9 cellular contexts compared by ENCODE assay signal in the genomic region with DNA sequence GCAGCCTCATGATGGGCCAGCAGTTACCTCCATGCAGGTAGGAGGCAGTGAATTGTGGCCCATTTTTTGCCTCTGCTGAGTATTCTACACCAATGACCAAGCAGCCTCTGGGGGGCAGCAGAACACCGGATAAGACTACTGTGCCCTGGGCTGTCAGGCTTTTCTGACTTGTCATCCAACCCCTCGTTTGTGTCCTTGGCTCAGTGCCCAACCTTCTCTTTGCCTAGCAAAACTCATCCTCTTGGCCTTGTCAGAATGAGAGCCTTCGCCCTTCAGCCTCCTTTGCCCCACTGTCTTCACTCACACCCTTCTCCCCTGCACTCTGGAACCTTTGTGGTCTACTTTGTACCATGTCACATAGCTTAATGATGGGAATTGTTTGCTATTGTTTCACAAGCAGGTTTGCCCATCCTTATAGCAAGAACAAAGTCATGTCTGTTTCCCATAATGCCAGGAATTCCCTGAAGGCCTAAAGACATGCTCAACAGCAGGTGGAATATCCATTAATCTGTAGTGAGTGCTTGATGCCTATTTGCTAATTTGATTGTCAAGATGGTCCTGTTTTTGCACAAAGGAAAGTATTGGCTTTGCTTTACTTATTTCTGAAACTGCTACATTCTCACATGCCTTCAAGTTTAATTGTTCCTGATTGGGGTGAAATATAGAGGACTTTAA.
A peak's percentile ranks its signal among the peaks of the same experiment; 100 is the strongest.
DNase-seq lines count a peak whose midpoint lies in the region; ATAC-seq and TF ChIP-seq lines count a peak whose summit lies in the region.
"Had no signal": no experiment of that assay in that cellular context is flagged by ENCODE, and none has a peak within 500 bp of the region (broad histone marks: within the 10 kb centered on the region; RNA-seq: fewer than 3 reads in every experiment).

No MANE protein-coding gene starts in this region.

- H3K4me1 Mint-ChIP-seq in activated CD8-positive, alpha-beta memory T cell treated with anti-CD3 and anti-CD28 coated beads, Interleukin-2, amount 10 ng/mL, durations not matched to agents 7 days and 5 days: peaks cover 10% of the 10 kb centered on the region
- peaks cover 4% of the 10 kb centered on the region for H3K4me1 Mint-ChIP-seq in stimulated activated effector memory CD8-positive, alpha-beta T cell treated with anti-CD3 and anti-CD28 coated beads, Interleukin-12 subunit alpha, Interleukin-12 subunit beta, amount 100 ng/mL, for 72 hours

- H3K27me3 Mint-ChIP-seq in activated CD8-positive, alpha-beta memory T cell treated with anti-CD3 and anti-CD28 coated beads, Interleukin-2, amount 10 ng/mL, durations not matched to agents 7 days and 5 days: no peaks in the 10 kb centered on the region

- no peaks in the 10 kb centered on the region for H3K36me3 Mint-ChIP-seq in activated CD8-positive, alpha-beta memory T cell treated with anti-CD3 and anti-CD28 coated beads, Interleukin-2, amount 10 ng/mL, durations not matched to agents 7 days and 5 days
- H3K36me3 Mint-ChIP-seq in stimulated activated effector memory CD8-positive, alpha-beta T cell treated with anti-CD3 and anti-CD28 coated beads, Interleukin-12 subunit alpha, Interleukin-12 subunit beta, amount 100 ng/mL, for 72 hours: no peaks in the 10 kb centered on the region

- H3K4me3 Mint-ChIP-seq in activated CD8-positive, alpha-beta memory T cell treated with anti-CD3 and anti-CD28 coated beads, Interleukin-2, amount 10 ng/mL, durations not matched to agents 7 days and 5 days: no peak overlapping the region
- H3K4me3 Mint-ChIP-seq in stimulated activated effector memory CD8-positive, alpha-beta T cell treated with anti-CD3 and anti-CD28 coated beads, Interleukin-12 subunit alpha, Interleukin-12 subunit beta, amount 100 ng/mL, for 72 hours: no peak overlapping the region
- H3K4me3 Mint-ChIP-seq: T-helper 1 cell treated with Interleukin-12 subunit alpha and Interleukin-12 subunit beta and Interleukin-4 antibody, amounts not matched to agents 30 μg/mL and 1 μg/mL, for 36 hours had no signal

- no peaks in the 10 kb centered on the region for H3K9me3 Mint-ChIP-seq in activated CD8-positive, alpha-beta memory T cell treated with anti-CD3 and anti-CD28 coated beads, Interleukin-2, amount 10 ng/mL, durations not matched to agents 7 days and 5 days (ENCODE audit: low read depth)
- peaks cover 2% of the 10 kb centered on the region for H3K9me3 Mint-ChIP-seq in stimulated activated effector memory CD8-positive, alpha-beta T cell treated with anti-CD3 and anti-CD28 coated beads, Interleukin-12 subunit alpha, Interleukin-12 subunit beta, amount 100 ng/mL, for 72 hours
- H3K9me3 Mint-ChIP-seq: T-helper 1 cell treated with Interleukin-12 subunit alpha and Interleukin-12 subunit beta and Interleukin-4 antibody, amounts not matched to agents 30 μg/mL and 1 μg/mL, for 36 hours had no signal

- CTCF ChIA-PET in activated CD8-positive, alpha-beta memory T cell treated with anti-CD3 and anti-CD28 coated beads, Interleukin-2, amount 10 ng/mL, durations not matched to agents 7 days and 5 days (lab: Charles Lee): interaction anchor here (0.7 to 7.4 kb wide), 5 partner anchors 136 to 549 kb away, joined by 3 to 69 read pairs (median 3); a partner anchor contains a TSS

- peak; percentile 77 for TF ChIP-seq CTCF in epithelial cell of esophagus (IDR thresholded peaks at IDR 0.05; ENCODE audit: insufficient read depth, low read depth, low read length, missing control alignments)

- no peak overlapping the region for H3K27ac Mint-ChIP-seq in activated CD8-positive, alpha-beta memory T cell treated with anti-CD3 and anti-CD28 coated beads, Interleukin-2, amount 10 ng/mL, durations not matched to agents 7 days and 5 days
- no peak overlapping the region for H3K27ac Mint-ChIP-seq in stimulated activated effector memory CD8-positive, alpha-beta T cell treated with anti-CD3 and anti-CD28 coated beads, Interleukin-12 subunit alpha, Interleukin-12 subunit beta, amount 100 ng/mL, for 72 hours
- H3K27ac Mint-ChIP-seq: T-helper 1 cell treated with Interleukin-12 subunit alpha and Interleukin-12 subunit beta and Interleukin-4 antibody, amounts not matched to agents 30 μg/mL and 1 μg/mL, for 36 hours had no signal

- peak; percentile 96 for DNase-seq in COLO829 (ENCODE audit: low spot score)
- DNase-seq in HuH-7.5 (ENCODE audit: low spot score): peak; percentile 22
- peak; percentile 33 for DNase-seq in NOMO-1 treated with dmso at 0.1 percent for 144 hours (lab: John Stamatoyannopoulos, UW; ENCODE audit: unreplicated experiment)
- peak; percentile 86 for DNase-seq in activated CD8-positive, alpha-beta memory T cell treated with anti-CD3 and anti-CD28 coated beads, Interleukin-2, amount 10 ng/mL, durations not matched to agents 7 days and 5 days
- peak; percentile 86 for DNase-seq in epithelial cell of esophagus (ENCODE audit: low read depth)
- peak; percentile 92 for DNase-seq in myocyte (ENCODE audit: low read depth)
- DNase-seq in stimulated activated effector memory CD8-positive, alpha-beta T cell treated with anti-CD3 and anti-CD28 coated beads, Interleukin-12 subunit alpha, Interleukin-12 subunit beta, amount 100 ng/mL, for 72 hours (ENCODE audit: low spot score in 2 of 2): peak; percentile 42 to 86

- peak; percentile 81 for ATAC-seq in GM21390 (IDR thresholded peaks at IDR 0.05; ENCODE audit: unreplicated experiment)
- ATAC-seq in activated CD8-positive, alpha-beta memory T cell treated with anti-CD3 and anti-CD28 coated beads, Interleukin-2, amount 10 ng/mL, durations not matched to agents 7 days and 5 days: peak; percentile 90
- ATAC-seq in stimulated activated effector memory CD8-positive, alpha-beta T cell treated with anti-CD3 and anti-CD28 coated beads, Interleukin-12 subunit alpha, Interleukin-12 subunit beta, amount 100 ng/mL, for 72 hours: peak; percentile 90

- no peak overlapping the region for H3K4me3 ChIP-seq in epithelial cell of esophagus (ENCODE audit: low read length)

Comparison
In these comparisons a context has a peak if more than half of its experiments do, and no peak if none do; other contexts are left out.
1. DNase-seq: peak in every context shown above with its lines; median percentile 96 in COLO829; 92 in myocyte; 86 in activated CD8-positive, alpha-beta memory T cell treated with anti-CD3 and anti-CD28 coated beads, Interleukin-2, amount 10 ng/mL, durations not matched to agents 7 days and 5 days; 86 in epithelial cell of esophagus; 64 in stimulated activated effector memory CD8-positive, alpha-beta T cell treated with anti-CD3 and anti-CD28 coated beads, Interleukin-12 subunit alpha, Interleukin-12 subunit beta, amount 100 ng/mL, for 72 hours; 33 in NOMO-1 treated with dmso at 0.1 percent for 144 hours; 22 in HuH-7.5.